Comparison of ENCODE assay signal across 11 cellular contexts in the genomic region with DNA sequence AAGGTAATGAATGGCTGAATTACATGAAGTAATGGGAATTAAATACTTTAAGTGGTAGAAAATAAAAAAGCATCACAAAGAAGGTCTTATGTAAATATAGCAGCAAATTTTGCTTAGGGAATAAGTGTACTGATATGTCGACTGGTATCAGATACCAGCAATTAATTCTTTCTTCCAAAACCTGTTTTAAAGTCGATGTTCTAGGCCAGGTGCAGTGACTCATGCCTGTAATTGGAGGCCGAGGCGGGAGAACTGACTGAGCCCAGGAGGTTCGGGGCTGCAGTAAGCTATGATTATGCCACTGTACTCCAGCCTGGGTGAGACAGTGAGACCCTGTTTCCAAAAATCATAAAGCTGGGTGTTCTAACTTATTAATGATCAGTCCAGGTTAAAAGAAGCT. TPM values are rescaled to one million over a fixed set of nuclear protein-coding genes. Genes with fewer than 3 reads are reported as not detected.
DNase-seq lines count a peak whose midpoint lies in the region; ATAC-seq and TF ChIP-seq lines count a peak whose summit lies in the region.
"Had no signal": no experiment of that assay in that cellular context is flagged by ENCODE, and none has a peak within 500 bp of the region (broad histone marks: within the 10 kb centered on the region; RNA-seq: fewer than 3 reads in every experiment).

No MANE protein-coding gene starts in this region.

- H3K4me1 ChIP-seq in cardiac muscle cell (ENCODE audit: low read depth) = peaks cover 23% of the 10 kb centered on the region
- H3K4me1 ChIP-seq in heart right ventricle = peaks cover 4 to 79% (median 49%) of the 10 kb centered on the region in 9 donors
- H3K4me1 ChIP-seq in right lobe of liver = peaks cover 0 to under 1% (median 0%) of the 10 kb centered on the region in 4 donors

- peak overlapping the region; percentile 19 for H3K27ac ChIP-seq in cardiac muscle cell
- no peak overlapping the region for H3K27ac ChIP-seq in heart right ventricle
- H3K27ac ChIP-seq in right lobe of liver = no peak overlapping the region
- H3K27ac ChIP-seq: WERI-Rb-1 had no signal

- ATAC-seq in heart right ventricle (no peak), right lobe of liver (no peak), HG03097 (IDR thresholded peaks at IDR 0.05; ENCODE audit: low FRiP score, unreplicated experiment) (no peak)
- ATAC-seq: effector memory CD8-positive, alpha-beta T cell had no signal

- H3K4me3 ChIP-seq in cardiac muscle cell (no peak overlapping the region), heart right ventricle (no peak overlapping the region), right lobe of liver (no peak overlapping the region)

- TF ChIP-seq CTCF in cardiac muscle cell (IDR thresholded peaks at IDR 0.05; ENCODE audit: low read depth, low read length) (no peak), heart right ventricle (IDR thresholded peaks at IDR 0.05) (no peak), right lobe of liver (IDR thresholded peaks at IDR 0.05) (no peak)

- TF ChIP-seq POLR2A in right lobe of liver (IDR thresholded peaks at IDR 0.05) = no peak

- H3K27me3 ChIP-seq in cardiac muscle cell = no peaks in the 10 kb centered on the region
- H3K27me3 ChIP-seq in heart right ventricle = no peaks in the 10 kb centered on the region
- no peaks in the 10 kb centered on the region for H3K27me3 ChIP-seq in right lobe of liver

- WGBS in heart right ventricle, 2 donors = 75% methylated on average over 5 of the region's 5 CpGs
- WGBS in right lobe of liver (ENCODE audit: insufficient coverage, low coverage, low lambda C conversion rate, missing lambda C conversion rate) = 86% methylated on average over 5 of the region's 5 CpGs

- DNase-seq in cardiac muscle cell (ENCODE audit: low read depth in 1 of 2, low spot score in 1 of 2) (no peak), heart right ventricle (no peak), NCI-H2227 (lab: John Stamatoyannopoulos, UW; ENCODE audit: unreplicated experiment) (peak; percentile 11), islet precursor cell (peak; percentile 71), NCI-H1092 (lab: John Stamatoyannopoulos, UW) (no peak), right lobe of liver (no peak), EL (no peak)
- DNase-seq: DMS79 treated with DMSO at 0.1 percent for 48 hours; effector memory CD8-positive, alpha-beta T cell; WERI-Rb-1 had no signal

- intact Hi-C loops in heart right ventricle (cut with DNase I) = no loop called here
- intact Hi-C loops in right lobe of liver (cut with DNase I) = no loop called here

- H3K36me3 ChIP-seq in cardiac muscle cell (no peaks in the 10 kb centered on the region), heart right ventricle (peaks cover 0 to 30% (median 0%) of the 10 kb centered on the region in 9 donors), right lobe of liver (no peaks in the 10 kb centered on the region)

- H3K9me3 ChIP-seq in cardiac muscle cell (ENCODE audit: low read depth) (no peaks in the 10 kb centered on the region), heart right ventricle (no peaks in the 10 kb centered on the region), right lobe of liver (no peaks in the 10 kb centered on the region)

RNA-seq across cellular contexts. Expression of gene SP3, which starts 30.3 kb away (rescaled TPM):
- 115 and 164 TPM in 2 replicates for total RNA-seq in cardiac muscle cell
- 36.0 and 54.6 TPM in 2 replicates for polyA plus RNA-seq in cardiac muscle cell
- 10 to 100 TPM; 36.4 to 45.7 (median 41.0) TPM for total RNA-seq in heart right ventricle
- 10 to 100 TPM in 1 of 2 donors, 1 to 10 TPM in 1; 8.6 to 11.6 TPM for polyA plus RNA-seq in heart right ventricle
- total RNA-seq in right lobe of liver = 10 to 100 TPM; 28.4 to 36.5 (median 32.4) TPM

Comparison
In these comparisons a context has a peak if more than half of its experiments do, and no peak if none do; other contexts are left out.
1. DNase-seq: peak in NCI-H2227 (single experiment) and islet precursor cell (single experiment); none in cardiac muscle cell (0 of 2), heart right ventricle (0 of 2), NCI-H1092 (single experiment), right lobe of liver (0 of 3) and EL (single experiment).